24 cellular contexts compared by ENCODE assay signal in genomic region chr11:8355418-8355742, GRCh38.
DNase-seq lines count a peak whose midpoint lies in the region; ATAC-seq, FAIRE-seq and TF ChIP-seq lines count a peak whose summit lies in the region.
"Had no signal": no experiment of that assay in that cellular context is flagged by ENCODE, and none has a peak within 500 bp of the region (broad histone marks: within the 10 kb centered on the region; RNA-seq: fewer than 3 reads in every experiment).

No MANE protein-coding gene starts in this region.

- H3K27me3 Mint-ChIP-seq in brain (peaks cover 17% of the 10 kb centered on the region), nephron progenitor cell (ENCODE audit: low read depth, poor library complexity) (peaks cover 5% of the 10 kb centered on the region)
- peaks cover 9% of the 10 kb centered on the region for H3K27me3 Mint-ChIP-seq in activated T-cell treated with anti-CD3 and anti-CD28 coated beads, Interleukin-2, amount 50 U/mL, for 72 hours (ENCODE audit: low read depth)
- H3K27me3 Mint-ChIP-seq in activated CD4-positive, alpha-beta memory T cell treated with anti-CD3 and anti-CD28 coated beads, Interleukin-2, amount 10 ng/mL, durations not matched to agents 7 days and 5 days = peaks cover 14% of the 10 kb centered on the region

- H3K4me1 Mint-ChIP-seq in brain = peaks cover 68% of the 10 kb centered on the region
- peaks cover 68% of the 10 kb centered on the region for H3K4me1 Mint-ChIP-seq in nephron progenitor cell
- H3K4me1 Mint-ChIP-seq in activated T-cell treated with anti-CD3 and anti-CD28 coated beads, Interleukin-2, amount 50 U/mL, for 72 hours (ENCODE audit: low read depth) = no peaks in the 10 kb centered on the region
- no peaks in the 10 kb centered on the region for H3K4me1 Mint-ChIP-seq in activated CD4-positive, alpha-beta memory T cell treated with anti-CD3 and anti-CD28 coated beads, Interleukin-2, amount 10 ng/mL, durations not matched to agents 7 days and 5 days

- ATAC-seq in activated T-cell treated with anti-CD3 and anti-CD28 coated beads, Interleukin-2, amount 50 U/mL, for 72 hours (replicated peaks in 1 of 2) = no peak
- ATAC-seq: Right ventricle myocardium inferior had no signal

- DNase-seq in GM12891 (ENCODE audit: insufficient read length, low spot score) = no peak
- no peak for DNase-seq in nephron progenitor cell
- no peak for DNase-seq in activated T-cell treated with anti-CD3 and anti-CD28 coated beads, Interleukin-2, amount 50 U/mL, for 72 hours
- no peak for DNase-seq in NK-92 (lab: John Stamatoyannopoulos, UW; ENCODE audit: unreplicated experiment)
- DNase-seq in activated CD4-positive, alpha-beta memory T cell treated with anti-CD3 and anti-CD28 coated beads, Interleukin-2, amount 10 ng/mL, durations not matched to agents 7 days and 5 days = no peak
- no peak for DNase-seq in NCI-H1694 (lab: John Stamatoyannopoulos, UW)
- DNase-seq: CD4-positive, alpha-beta memory T cell; DMS53; EL; GDM1; GM23248; H7; Karpas-422; NCI-H1436 treated with DMSO at 0.1 percent for 48 hours; NCI-H1930; NCI-H774; NK-92 treated with Interleukin-12 subunit alpha and Interleukin-12 subunit beta, amount 100 ng/mL, for 24 hours; PC-3 had no signal

- peaks cover 35% of the 10 kb centered on the region for H3K4me1 ChIP-seq in stomach smooth muscle (ENCODE audit: control insufficient read depth, insufficient read depth, low read length)

- TF ChIP-seq CTCF in brain (conservative IDR thresholded peaks at IDR 0.05) (no peak), nephron progenitor cell (IDR thresholded peaks at IDR 0.05) (no peak)

- H3K27me3 ChIP-seq in stomach smooth muscle (ENCODE audit: control insufficient read depth in 1 of 2, insufficient read depth in 2 of 2, low read length in 2 of 2) = no peaks in the 10 kb centered on the region
- H3K27me3 ChIP-seq: SJCRH30 had no signal

- H3K9me3 Mint-ChIP-seq in brain = peaks cover 0 to 4% (median 0%) of the 10 kb centered on the region in 5 experiments
- H3K9me3 Mint-ChIP-seq in nephron progenitor cell = no peaks in the 10 kb centered on the region
- no peaks in the 10 kb centered on the region for H3K9me3 Mint-ChIP-seq in activated T-cell treated with anti-CD3 and anti-CD28 coated beads, Interleukin-2, amount 50 U/mL, for 72 hours
- no peaks in the 10 kb centered on the region for H3K9me3 Mint-ChIP-seq in activated CD4-positive, alpha-beta memory T cell treated with anti-CD3 and anti-CD28 coated beads, Interleukin-2, amount 10 ng/mL, durations not matched to agents 7 days and 5 days
- H3K9me3 Mint-ChIP-seq: CD4-positive, alpha-beta memory T cell had no signal

- H3K36me3 ChIP-seq in stomach smooth muscle (ENCODE audit: control insufficient read depth in 2 of 2, insufficient read depth in 2 of 2, low read length in 2 of 2) = no peaks in the 10 kb centered on the region
- H3K36me3 ChIP-seq: SJCRH30 had no signal

- H3K27ac ChIP-seq in stomach smooth muscle (ENCODE audit: low read length) = peak overlapping the region; percentile 64
- H3K27ac ChIP-seq: GM23248 had no signal

- H3K36me3 Mint-ChIP-seq in brain (no peaks in the 10 kb centered on the region), nephron progenitor cell (ENCODE audit: low read depth) (no peaks in the 10 kb centered on the region)
- H3K36me3 Mint-ChIP-seq in activated T-cell treated with anti-CD3 and anti-CD28 coated beads, Interleukin-2, amount 50 U/mL, for 72 hours (ENCODE audit: insufficient read depth in 2 of 2) = no peaks in the 10 kb centered on the region
- H3K36me3 Mint-ChIP-seq in activated CD4-positive, alpha-beta memory T cell treated with anti-CD3 and anti-CD28 coated beads, Interleukin-2, amount 10 ng/mL, durations not matched to agents 7 days and 5 days (ENCODE audit: low read depth) = no peaks in the 10 kb centered on the region
- H3K36me3 Mint-ChIP-seq: CD4-positive, alpha-beta memory T cell had no signal

- peak overlapping the region in 4 of 5 experiments; percentile 52 to 95 (median 70) for H3K27ac Mint-ChIP-seq in brain
- no peak overlapping the region for H3K27ac Mint-ChIP-seq in nephron progenitor cell
- no peak overlapping the region for H3K27ac Mint-ChIP-seq in activated T-cell treated with anti-CD3 and anti-CD28 coated beads, Interleukin-2, amount 50 U/mL, for 72 hours
- H3K27ac Mint-ChIP-seq in activated CD4-positive, alpha-beta memory T cell treated with anti-CD3 and anti-CD28 coated beads, Interleukin-2, amount 10 ng/mL, durations not matched to agents 7 days and 5 days = no peak overlapping the region
- H3K27ac Mint-ChIP-seq: CD4-positive, alpha-beta memory T cell had no signal

- CTCF ChIA-PET in activated CD4-positive, alpha-beta memory T cell treated with anti-CD3 and anti-CD28 coated beads, Interleukin-2, amount 10 ng/mL, durations not matched to agents 7 days and 5 days (lab: Charles Lee) = no interaction called here

- POLR2A ChIA-PET in activated CD4-positive, alpha-beta memory T cell treated with anti-CD3 and anti-CD28 coated beads, Interleukin-2, amount 10 ng/mL, durations not matched to agents 7 days and 5 days (lab: Charles Lee) = no interaction called here

- H3K9ac ChIP-seq in stomach smooth muscle (ENCODE audit: low read length in 2 of 2) = no peak overlapping the region
- H3K9ac ChIP-seq: GM23248 had no signal

- FAIRE-seq in GM12891 (lab: Jason Lieb, UNC) = no peak
- FAIRE-seq: A204.1, GM19239 had no signal

- no peaks in the 10 kb centered on the region for H3K9me3 ChIP-seq in stomach smooth muscle (ENCODE audit: control insufficient read depth in 2 of 2, low read length in 2 of 2)
- H3K9me3 ChIP-seq: SJCRH30 had no signal

- H3K4me3 Mint-ChIP-seq in brain (peak overlapping the region in 1 of 5 experiments; percentile 52), nephron progenitor cell (peak overlapping the region; percentile 34)
- H3K4me3 Mint-ChIP-seq in activated T-cell treated with anti-CD3 and anti-CD28 coated beads, Interleukin-2, amount 50 U/mL, for 72 hours = no peak overlapping the region
- no peak overlapping the region for H3K4me3 Mint-ChIP-seq in activated CD4-positive, alpha-beta memory T cell treated with anti-CD3 and anti-CD28 coated beads, Interleukin-2, amount 10 ng/mL, durations not matched to agents 7 days and 5 days
- H3K4me3 Mint-ChIP-seq: CD4-positive, alpha-beta memory T cell had no signal

- TF ChIP-seq POLR2A in GM12891 (IDR thresholded peaks at IDR 0.05; ENCODE audit: low read depth, low read length) = no peak

- no peak overlapping the region for H3K4me3 ChIP-seq in stomach smooth muscle (ENCODE audit: low read length in 2 of 2)
- H3K4me3 ChIP-seq: GM23248 had no signal

TF ChIP-seq in GM12891, 5 proteins besides CTCF, POLR2A, EP300 and RAD21:
- TF ChIP-seq TAF1 (IDR thresholded peaks at IDR 0.05; ENCODE audit: low read depth, low read length) (no peak), SPI1 (IDR thresholded peaks at IDR 0.05; ENCODE audit: low read depth, low read length) (peak; percentile 49)

Comparison
In these comparisons a context has a peak if more than half of its experiments do, and no peak if none do; other contexts are left out.
1. H3K27ac Mint-ChIP-seq: peak in brain (4 of 5); none in nephron progenitor cell (single experiment), activated T-cell treated with anti-CD3 and anti-CD28 coated beads, Interleukin-2, amount 50 U/mL, for 72 hours (single experiment) and activated CD4-positive, alpha-beta memory T cell treated with anti-CD3 and anti-CD28 coated beads, Interleukin-2, amount 10 ng/mL, durations not matched to agents 7 days and 5 days (single experiment).